9 cellular contexts compared by ENCODE assay signal in genomic region chr20:49938173-49939163, GRCh38. TPM values are rescaled to one million over a fixed set of nuclear protein-coding genes. Genes with fewer than 3 reads are reported as not detected.
DNase-seq lines count a peak whose midpoint lies in the region; ATAC-seq and TF ChIP-seq lines count a peak whose summit lies in the region.
"Had no signal": no experiment of that assay in that cellular context is flagged by ENCODE, and none has a peak within 500 bp of the region (broad histone marks: within the 10 kb centered on the region; RNA-seq: fewer than 3 reads in every experiment).

No MANE protein-coding gene starts in this region.

- H3K27ac ChIP-seq in ACC112 (ENCODE audit: low read depth, low read length) (peak overlapping the region; percentile 58), KMS-11 (no peak overlapping the region), breast epithelium (peak overlapping the region; percentile 2 to 69)

- no peaks in the 10 kb centered on the region for H3K27me3 Mint-ChIP-seq in mesothelial cell of epicardium (ENCODE audit: low read depth)

- H3K36me3 Mint-ChIP-seq in mesothelial cell of epicardium: peaks cover 10% of the 10 kb centered on the region

- H3K4me1 ChIP-seq in ACC112 (ENCODE audit: control insufficient read depth, insufficient read depth, low read length, unreplicated experiment): peaks cover 22% of the 10 kb centered on the region
- H3K4me1 ChIP-seq in KMS-11 (ENCODE audit: low read depth, poor library complexity, severe bottlenecking): peaks cover 59% of the 10 kb centered on the region
- H3K4me1 ChIP-seq in breast epithelium: peaks cover 0 to 20% of the 10 kb centered on the region in 2 donors

- H2AFZ ChIP-seq in ACC112 (ENCODE audit: low read length, unreplicated experiment) (no peak overlapping the region), KMS-11 (ENCODE audit: low read depth) (no peak overlapping the region)

- TF ChIP-seq POLR2A in breast epithelium (IDR thresholded peaks at IDR 0.05): no peak

- no peak for TF ChIP-seq CTCF in KMS-11 (conservative IDR thresholded peaks at IDR 0.05; ENCODE audit: low read depth, low read length)
- TF ChIP-seq CTCF in breast epithelium (IDR thresholded peaks at IDR 0.05): no peak
- no peak for TF ChIP-seq CTCF in mesothelial cell of epicardium (IDR thresholded peaks at IDR 0.05; ENCODE audit: unreplicated experiment)

- no peaks in the 10 kb centered on the region for H3K9me3 ChIP-seq in breast epithelium

- H3K27ac Mint-ChIP-seq in mesothelial cell of epicardium: peak overlapping the region; percentile 77

- peak overlapping the region; percentile 73; the same call in 1 of the 2 replicates for H3K4me2 ChIP-seq in KMS-11

- no peak for ATAC-seq in GM21526 (IDR thresholded peaks at IDR 0.05; ENCODE audit: low FRiP score, unreplicated experiment)

- H3K4me3 ChIP-seq in ACC112 (ENCODE audit: low read depth, low read length): peak overlapping the region; percentile 93
- H3K4me3 ChIP-seq in KMS-11 (IDR thresholded peaks at IDR 0.05; ENCODE audit: insufficient read depth, low read depth, low read length): no peak overlapping the region
- peak overlapping the region in 2 of 3 donors; percentile 98 to 100 for H3K4me3 ChIP-seq in breast epithelium

- H3K79me2 ChIP-seq in ACC112 (ENCODE audit: control insufficient read depth, insufficient read depth, low read length, unreplicated experiment) (peaks cover 70% of the 10 kb centered on the region), KMS-11 (ENCODE audit: insufficient read depth, low read depth) (peaks cover 71% of the 10 kb centered on the region)

- H3K4me3 Mint-ChIP-seq in mesothelial cell of epicardium: peak overlapping the region; percentile 89

- no peaks in the 10 kb centered on the region; the same call in 1 of the 2 replicates for H4K20me1 ChIP-seq in KMS-11 (ENCODE audit: insufficient read depth)

- no peak overlapping the region for H3K9ac ChIP-seq in KMS-11

- peaks cover 25% of the 10 kb centered on the region for H3K4me1 Mint-ChIP-seq in mesothelial cell of epicardium

- DNase-seq in breast epithelium (ENCODE audit: low spot score in 2 of 2) (no peak), mesothelial cell of epicardium (ENCODE audit: low spot score in 2 of 2, unreplicated experiment in 2 of 2) (peak in 1 of 2 experiments; percentile 62), NCI-H187 (lab: John Stamatoyannopoulos, UW) (no peak), activated gamma-delta T cell treated with Interleukin-2 at 50 U/mL for 16 hours (no peak), NCI-H146 (lab: John Stamatoyannopoulos, UW) (no peak)

- H3K27me3 ChIP-seq in ACC112 (ENCODE audit: insufficient read depth, low read length) (no peaks in the 10 kb centered on the region), KMS-11 (ENCODE audit: insufficient read depth, low read depth) (no peaks in the 10 kb centered on the region), breast epithelium (no peaks in the 10 kb centered on the region)

- intact Hi-C loops in breast epithelium (cut with DNase I; ENCODE audit: low total_unique reads): no loop called here

- peaks cover 16% of the 10 kb centered on the region for H3K36me3 ChIP-seq in ACC112 (ENCODE audit: insufficient read depth, low read length)
- peaks cover 8% of the 10 kb centered on the region; the same call in 1 of the 2 replicates for H3K36me3 ChIP-seq in KMS-11 (ENCODE audit: insufficient read depth)
- no peaks in the 10 kb centered on the region for H3K36me3 ChIP-seq in breast epithelium

- H3K9me3 Mint-ChIP-seq in mesothelial cell of epicardium: no peaks in the 10 kb centered on the region

RNA-seq across cellular contexts. Expression of gene RNF114, which starts 2.3 kb away (rescaled TPM):
- total RNA-seq in breast epithelium: 100 to 1,000 TPM; 224 TPM
- total RNA-seq in mesothelial cell of epicardium: 54.2 to 57.1 TPM (median 54.5 TPM) in 3 replicates

RNA-seq across cellular contexts. Expression of gene SPATA2, which starts 23.1 kb away (rescaled TPM):
- total RNA-seq in breast epithelium (1 to 10 TPM; 1.8 to 4.6 (median 4.0) TPM), mesothelial cell of epicardium (8.0 to 8.8 TPM (median 8.1 TPM) in 3 replicates)

RNA-seq across cellular contexts. Expression of gene SNAI1, which starts 44.3 kb away (rescaled TPM):
- total RNA-seq in breast epithelium (1 to 10 TPM in 2 of 3 donors, under 1 TPM in 1; 0.80 to 5.0 (median 4.3) TPM), mesothelial cell of epicardium (8.5 to 9.7 TPM (median 8.9 TPM) in 3 replicates)
- total RNA-seq: bronchial epithelial cell had no signal
